Comparison of ENCODE assay signal across 1 cellular context in the genomic region with DNA sequence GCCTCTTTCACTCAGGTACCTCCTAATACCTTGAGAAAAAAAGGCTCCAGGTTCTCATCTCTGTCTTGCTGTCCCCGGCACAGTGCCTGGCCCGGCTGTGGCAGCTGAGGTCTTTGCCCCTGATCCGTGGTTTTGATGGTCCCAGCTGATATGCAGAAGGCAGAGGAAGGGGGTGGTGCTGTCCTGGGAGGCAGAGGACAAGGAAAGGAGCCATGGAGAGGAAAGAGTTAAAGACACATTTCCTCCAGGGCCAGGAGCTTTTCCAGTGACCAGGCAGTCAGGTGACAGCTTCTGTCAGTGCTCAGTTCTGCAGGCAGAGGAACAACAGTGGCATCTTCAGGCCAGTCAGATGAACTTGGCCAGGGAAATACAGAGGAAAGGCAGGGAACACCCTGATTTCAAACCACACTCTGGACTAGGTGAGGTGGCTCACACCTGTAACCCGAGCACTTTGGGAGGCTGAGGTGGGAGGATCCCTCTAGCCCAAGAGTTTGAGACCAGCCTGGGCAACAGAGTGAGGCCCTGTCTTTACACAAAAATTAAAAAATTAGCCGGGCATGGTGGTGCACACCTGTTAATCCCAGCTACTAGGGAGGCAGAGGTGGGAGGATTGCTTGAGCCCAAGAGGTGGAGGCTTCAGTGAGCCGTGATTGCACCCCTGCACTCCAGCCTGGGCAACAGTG.
TF ChIP-seq lines count a peak whose summit lies in the region.

No MANE protein-coding gene starts in this region.

TF ChIP-seq in HepG2, 621 proteins besides CTCF, POLR2A, EP300 and RAD21 (continued from another document and continues in another):
- peak; percentile 48; the same call in 1 of the 2 replicates for TF ChIP-seq SPEN (CRISPR knock-in tag; IDR thresholded peaks at IDR 0.05; ENCODE audit: low read depth)
- TF ChIP-seq, protein P1, sequence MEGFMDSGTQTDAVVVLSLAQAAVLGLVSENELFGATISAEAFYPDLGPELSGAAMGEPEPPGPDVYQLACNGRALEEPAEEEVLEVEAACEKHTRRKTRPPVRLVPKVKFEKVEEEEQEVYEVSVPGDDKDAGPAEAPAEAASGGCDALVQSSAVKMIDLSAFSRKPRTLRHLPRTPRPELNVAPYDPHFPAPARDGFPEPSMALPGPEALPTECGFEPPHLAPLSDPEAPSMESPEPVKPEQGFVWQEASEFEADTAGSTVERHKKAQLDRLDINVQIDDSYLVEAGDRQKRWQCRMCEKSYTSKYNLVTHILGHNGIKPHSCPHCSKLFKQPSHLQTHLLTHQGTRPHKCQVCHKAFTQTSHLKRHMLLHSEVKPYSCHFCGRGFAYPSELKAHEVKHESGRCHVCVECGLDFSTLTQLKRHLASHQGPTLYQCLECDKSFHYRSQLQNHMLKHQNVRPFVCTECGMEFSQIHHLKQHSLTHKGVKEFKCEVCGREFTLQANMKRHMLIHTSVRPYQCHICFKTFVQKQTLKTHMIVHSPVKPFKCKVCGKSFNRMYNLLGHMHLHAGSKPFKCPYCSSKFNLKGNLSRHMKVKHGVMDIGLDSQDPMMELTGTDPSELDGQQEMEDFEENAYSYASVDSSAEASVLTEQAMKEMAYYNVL (CRISPR knock-in tag; IDR thresholded peaks at IDR 0.05; ENCODE audit: borderline replicate concordance), result peak; percentile 52; the same call in 1 of the 2 replicates
- TF ChIP-seq EED (CRISPR knock-in tag; IDR thresholded peaks at IDR 0.05), result peak; percentile 60; the same call in 1 of the 2 replicates
- TF ChIP-seq MEF2D (CRISPR knock-in tag; IDR thresholded peaks at IDR 0.05), result no peak
- TF ChIP-seq, protein P2, sequence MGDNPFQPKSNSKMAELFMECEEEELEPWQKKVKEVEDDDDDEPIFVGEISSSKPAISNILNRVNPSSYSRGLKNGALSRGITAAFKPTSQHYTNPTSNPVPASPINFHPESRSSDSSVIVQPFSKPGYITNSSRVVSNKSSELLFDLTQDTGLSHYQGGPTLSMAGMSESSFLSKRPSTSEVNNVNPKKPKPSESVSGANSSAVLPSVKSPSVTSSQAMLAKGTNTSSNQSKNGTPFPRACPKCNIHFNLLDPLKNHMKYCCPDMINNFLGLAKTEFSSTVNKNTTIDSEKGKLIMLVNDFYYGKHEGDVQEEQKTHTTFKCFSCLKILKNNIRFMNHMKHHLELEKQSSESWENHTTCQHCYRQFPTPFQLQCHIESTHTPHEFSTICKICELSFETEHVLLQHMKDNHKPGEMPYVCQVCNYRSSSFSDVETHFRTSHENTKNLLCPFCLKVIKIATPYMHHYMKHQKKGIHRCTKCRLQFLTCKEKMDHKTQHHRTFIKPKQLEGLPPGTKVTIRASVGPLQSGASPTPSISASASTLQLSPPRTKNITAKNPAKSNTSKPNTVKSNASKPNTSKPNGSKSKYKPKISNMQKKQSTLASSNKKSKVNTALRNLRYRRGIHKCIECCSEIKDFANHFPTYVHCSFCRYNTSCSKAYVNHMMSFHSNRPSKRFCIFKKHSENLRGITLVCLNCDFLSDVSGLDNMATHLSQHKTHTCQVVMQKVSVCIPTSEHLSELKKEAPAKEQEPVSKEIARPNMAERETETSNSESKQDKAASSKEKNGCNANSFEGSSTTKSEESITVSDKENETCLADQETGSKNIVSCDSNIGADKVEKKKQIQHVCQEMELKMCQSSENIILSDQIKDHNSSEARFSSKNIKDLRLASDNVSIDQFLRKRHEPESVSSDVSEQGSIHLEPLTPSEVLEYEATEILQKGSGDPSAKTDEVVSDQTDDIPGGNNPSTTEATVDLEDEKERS (CRISPR knock-in tag; IDR thresholded peaks at IDR 0.05), result no peak
- TF ChIP-seq KDM3A (CRISPR knock-in tag; IDR thresholded peaks at IDR 0.05; ENCODE audit: low read depth), result peak; percentile 89
- TF ChIP-seq, protein P3, sequence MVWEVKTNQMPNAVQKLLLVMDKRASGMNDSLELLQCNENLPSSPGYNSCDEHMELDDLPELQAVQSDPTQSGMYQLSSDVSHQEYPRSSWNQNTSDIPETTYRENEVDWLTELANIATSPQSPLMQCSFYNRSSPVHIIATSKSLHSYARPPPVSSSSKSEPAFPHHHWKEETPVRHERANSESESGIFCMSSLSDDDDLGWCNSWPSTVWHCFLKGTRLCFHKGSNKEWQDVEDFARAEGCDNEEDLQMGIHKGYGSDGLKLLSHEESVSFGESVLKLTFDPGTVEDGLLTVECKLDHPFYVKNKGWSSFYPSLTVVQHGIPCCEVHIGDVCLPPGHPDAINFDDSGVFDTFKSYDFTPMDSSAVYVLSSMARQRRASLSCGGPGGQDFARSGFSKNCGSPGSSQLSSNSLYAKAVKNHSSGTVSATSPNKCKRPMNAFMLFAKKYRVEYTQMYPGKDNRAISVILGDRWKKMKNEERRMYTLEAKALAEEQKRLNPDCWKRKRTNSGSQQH (CRISPR knock-in tag; IDR thresholded peaks at IDR 0.05; ENCODE audit: low read depth), result peak; percentile 71; the same call in 1 of the 2 replicates
- peak; percentile 87; the same call in 1 of the 2 replicates for TF ChIP-seq CBX5 (CRISPR knock-in tag; IDR thresholded peaks at IDR 0.05; ENCODE audit: borderline replicate concordance)
- TF ChIP-seq KLF16 (CRISPR knock-in tag; IDR thresholded peaks at IDR 0.05), result peak in 1 of 2 experiments; percentile 45; a peak in 1 of 4 replicates
- peak; percentile 88; the same call in 1 of the 2 replicates for TF ChIP-seq ZNF230 (CRISPR knock-in tag; IDR thresholded peaks at IDR 0.05)
- no peak for TF ChIP-seq SCMH1 (CRISPR knock-in tag; IDR thresholded peaks at IDR 0.05; ENCODE audit: borderline replicate concordance)
- TF ChIP-seq ZFYVE20 (CRISPR knock-in tag; IDR thresholded peaks at IDR 0.05; ENCODE audit: borderline replicate concordance, low read depth), result no peak
- peak; percentile 28; the same call in 1 of the 2 replicates for TF ChIP-seq MIXL1 (CRISPR knock-in tag; IDR thresholded peaks at IDR 0.05)
- no peak for TF ChIP-seq SIX4 (CRISPR knock-in tag; IDR thresholded peaks at IDR 0.05)
- peak; percentile 42; the same call in 1 of the 2 replicates for TF ChIP-seq RAD51 (IDR thresholded peaks at IDR 0.05; ENCODE audit: borderline replicate concordance)
- no peak for TF ChIP-seq MTF1 (CRISPR knock-in tag; IDR thresholded peaks at IDR 0.05)
- no peak for TF ChIP-seq SOX6 (IDR thresholded peaks at IDR 0.05)
- TF ChIP-seq SOX6 (CRISPR knock-in tag; IDR thresholded peaks at IDR 0.05), result peak; percentile 62
- 0 out of 2 replicates have a peak, but pooled peaks have one; percentile 53 for TF ChIP-seq ZNF761 (CRISPR knock-in tag; conservative IDR thresholded peaks at IDR 0.05)
- no peak for TF ChIP-seq PHB2 (IDR thresholded peaks at IDR 0.05; ENCODE audit: partially characterized antibody)
- TF ChIP-seq IRF2 (CRISPR knock-in tag; IDR thresholded peaks at IDR 0.05), result peak; percentile 77; the same call in 1 of the 2 replicates
- TF ChIP-seq ZNF746 (CRISPR knock-in tag; IDR thresholded peaks at IDR 0.05), result 0 out of 2 replicates have a peak, but pooled peaks have one; percentile 37
- TF ChIP-seq, protein P4, sequence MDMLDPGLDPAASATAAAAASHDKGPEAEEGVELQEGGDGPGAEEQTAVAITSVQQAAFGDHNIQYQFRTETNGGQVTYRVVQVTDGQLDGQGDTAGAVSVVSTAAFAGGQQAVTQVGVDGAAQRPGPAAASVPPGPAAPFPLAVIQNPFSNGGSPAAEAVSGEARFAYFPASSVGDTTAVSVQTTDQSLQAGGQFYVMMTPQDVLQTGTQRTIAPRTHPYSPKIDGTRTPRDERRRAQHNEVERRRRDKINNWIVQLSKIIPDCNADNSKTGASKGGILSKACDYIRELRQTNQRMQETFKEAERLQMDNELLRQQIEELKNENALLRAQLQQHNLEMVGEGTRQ (IDR thresholded peaks at IDR 0.05; ENCODE audit: low read depth, low read length), result peak; percentile 74
- TF ChIP-seq, protein P4 (CRISPR knock-in tag; IDR thresholded peaks at IDR 0.05; ENCODE audit: borderline replicate concordance), result peak; percentile 86; the same call in 1 of the 2 replicates
- TF ChIP-seq, protein P5, sequence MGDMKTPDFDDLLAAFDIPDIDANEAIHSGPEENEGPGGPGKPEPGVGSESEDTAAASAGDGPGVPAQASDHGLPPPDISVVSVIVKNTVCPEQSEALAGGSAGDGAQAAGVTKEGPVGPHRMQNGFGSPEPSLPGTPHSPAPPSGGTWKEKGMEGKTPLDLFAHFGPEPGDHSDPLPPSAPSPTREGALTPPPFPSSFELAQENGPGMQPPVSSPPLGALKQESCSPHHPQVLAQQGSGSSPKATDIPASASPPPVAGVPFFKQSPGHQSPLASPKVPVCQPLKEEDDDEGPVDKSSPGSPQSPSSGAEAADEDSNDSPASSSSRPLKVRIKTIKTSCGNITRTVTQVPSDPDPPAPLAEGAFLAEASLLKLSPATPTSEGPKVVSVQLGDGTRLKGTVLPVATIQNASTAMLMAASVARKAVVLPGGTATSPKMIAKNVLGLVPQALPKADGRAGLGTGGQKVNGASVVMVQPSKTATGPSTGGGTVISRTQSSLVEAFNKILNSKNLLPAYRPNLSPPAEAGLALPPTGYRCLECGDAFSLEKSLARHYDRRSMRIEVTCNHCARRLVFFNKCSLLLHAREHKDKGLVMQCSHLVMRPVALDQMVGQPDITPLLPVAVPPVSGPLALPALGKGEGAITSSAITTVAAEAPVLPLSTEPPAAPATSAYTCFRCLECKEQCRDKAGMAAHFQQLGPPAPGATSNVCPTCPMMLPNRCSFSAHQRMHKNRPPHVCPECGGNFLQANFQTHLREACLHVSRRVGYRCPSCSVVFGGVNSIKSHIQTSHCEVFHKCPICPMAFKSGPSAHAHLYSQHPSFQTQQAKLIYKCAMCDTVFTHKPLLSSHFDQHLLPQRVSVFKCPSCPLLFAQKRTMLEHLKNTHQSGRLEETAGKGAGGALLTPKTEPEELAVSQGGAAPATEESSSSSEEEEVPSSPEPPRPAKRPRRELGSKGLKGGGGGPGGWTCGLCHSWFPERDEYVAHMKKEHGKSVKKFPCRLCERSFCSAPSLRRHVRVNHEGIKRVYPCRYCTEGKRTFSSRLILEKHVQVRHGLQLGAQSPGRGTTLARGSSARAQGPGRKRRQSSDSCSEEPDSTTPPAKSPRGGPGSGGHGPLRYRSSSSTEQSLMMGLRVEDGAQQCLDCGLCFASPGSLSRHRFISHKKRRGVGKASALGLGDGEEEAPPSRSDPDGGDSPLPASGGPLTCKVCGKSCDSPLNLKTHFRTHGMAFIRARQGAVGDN (CRISPR knock-in tag; IDR thresholded peaks at IDR 0.05), result peak; percentile 58
- peak; percentile 73 for TF ChIP-seq BHLHE40 (IDR thresholded peaks at IDR 0.05; ENCODE audit: low read length)
- TF ChIP-seq KAT8 (CRISPR knock-in tag; IDR thresholded peaks at IDR 0.05), result peak; percentile 69; the same call in 1 of the 2 replicates
- TF ChIP-seq CBFB (CRISPR knock-in tag; IDR thresholded peaks at IDR 0.05), result peak; percentile 57; the same call in 1 of the 2 replicates
- peak; percentile 23; the same call in 1 of the 2 replicates for TF ChIP-seq ELF1 (CRISPR knock-in tag; IDR thresholded peaks at IDR 0.05)
- TF ChIP-seq, protein P6, sequence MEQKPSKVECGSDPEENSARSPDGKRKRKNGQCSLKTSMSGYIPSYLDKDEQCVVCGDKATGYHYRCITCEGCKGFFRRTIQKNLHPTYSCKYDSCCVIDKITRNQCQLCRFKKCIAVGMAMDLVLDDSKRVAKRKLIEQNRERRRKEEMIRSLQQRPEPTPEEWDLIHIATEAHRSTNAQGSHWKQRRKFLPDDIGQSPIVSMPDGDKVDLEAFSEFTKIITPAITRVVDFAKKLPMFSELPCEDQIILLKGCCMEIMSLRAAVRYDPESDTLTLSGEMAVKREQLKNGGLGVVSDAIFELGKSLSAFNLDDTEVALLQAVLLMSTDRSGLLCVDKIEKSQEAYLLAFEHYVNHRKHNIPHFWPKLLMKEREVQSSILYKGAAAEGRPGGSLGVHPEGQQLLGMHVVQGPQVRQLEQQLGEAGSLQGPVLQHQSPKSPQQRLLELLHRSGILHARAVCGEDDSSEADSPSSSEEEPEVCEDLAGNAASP (CRISPR knock-in tag; IDR thresholded peaks at IDR 0.05; ENCODE audit: borderline replicate concordance), result peak; percentile 63
- TF ChIP-seq ZNF335 (CRISPR knock-in tag; IDR thresholded peaks at IDR 0.05), result peak; percentile 70; the same call in 1 of the 2 replicates
- 0 out of 2 replicates have a peak, but pooled peaks have one; percentile 29 for TF ChIP-seq ZZZ3 (CRISPR knock-in tag; IDR thresholded peaks at IDR 0.05; ENCODE audit: borderline replicate concordance)
- TF ChIP-seq ZMYM2 (CRISPR knock-in tag; IDR thresholded peaks at IDR 0.05), result peak; percentile 53; the same call in 1 of the 2 replicates
- TF ChIP-seq POGZ (CRISPR knock-in tag; IDR thresholded peaks at IDR 0.05), result peak; percentile 60; the same call in 1 of the 2 replicates
- TF ChIP-seq MED13 (CRISPR knock-in tag; IDR thresholded peaks at IDR 0.05), result no peak
- TF ChIP-seq, protein P7, sequence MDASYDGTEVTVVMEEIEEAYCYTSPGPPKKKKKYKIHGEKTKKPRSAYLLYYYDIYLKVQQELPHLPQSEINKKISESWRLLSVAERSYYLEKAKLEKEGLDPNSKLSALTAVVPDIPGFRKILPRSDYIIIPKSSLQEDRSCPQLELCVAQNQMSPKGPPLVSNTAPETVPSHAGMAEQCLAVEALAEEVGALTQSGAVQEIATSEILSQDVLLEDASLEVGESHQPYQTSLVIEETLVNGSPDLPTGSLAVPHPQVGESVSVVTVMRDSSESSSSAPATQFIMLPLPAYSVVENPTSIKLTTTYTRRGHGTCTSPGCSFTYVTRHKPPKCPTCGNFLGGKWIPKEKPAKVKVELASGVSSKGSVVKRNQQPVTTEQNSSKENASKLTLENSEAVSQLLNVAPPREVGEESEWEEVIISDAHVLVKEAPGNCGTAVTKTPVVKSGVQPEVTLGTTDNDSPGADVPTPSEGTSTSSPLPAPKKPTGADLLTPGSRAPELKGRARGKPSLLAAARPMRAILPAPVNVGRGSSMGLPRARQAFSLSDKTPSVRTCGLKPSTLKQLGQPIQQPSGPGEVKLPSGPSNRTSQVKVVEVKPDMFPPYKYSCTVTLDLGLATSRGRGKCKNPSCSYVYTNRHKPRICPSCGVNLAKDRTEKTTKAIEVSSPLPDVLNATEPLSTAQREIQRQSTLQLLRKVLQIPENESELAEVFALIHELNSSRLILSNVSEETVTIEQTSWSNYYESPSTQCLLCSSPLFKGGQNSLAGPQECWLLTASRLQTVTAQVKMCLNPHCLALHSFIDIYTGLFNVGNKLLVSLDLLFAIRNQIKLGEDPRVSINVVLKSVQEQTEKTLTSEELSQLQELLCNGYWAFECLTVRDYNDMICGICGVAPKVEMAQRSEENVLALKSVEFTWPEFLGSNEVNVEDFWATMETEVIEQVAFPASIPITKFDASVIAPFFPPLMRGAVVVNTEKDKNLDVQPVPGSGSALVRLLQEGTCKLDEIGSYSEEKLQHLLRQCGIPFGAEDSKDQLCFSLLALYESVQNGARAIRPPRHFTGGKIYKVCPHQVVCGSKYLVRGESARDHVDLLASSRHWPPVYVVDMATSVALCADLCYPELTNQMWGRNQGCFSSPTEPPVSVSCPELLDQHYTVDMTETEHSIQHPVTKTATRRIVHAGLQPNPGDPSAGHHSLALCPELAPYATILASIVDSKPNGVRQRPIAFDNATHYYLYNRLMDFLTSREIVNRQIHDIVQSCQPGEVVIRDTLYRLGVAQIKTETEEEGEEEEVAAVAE (CRISPR knock-in tag; IDR thresholded peaks at IDR 0.05; ENCODE audit: borderline replicate concordance), result 0 out of 2 replicates have a peak, but pooled peaks have one; percentile 44
- no peak for TF ChIP-seq ZNF816 (CRISPR knock-in tag; IDR thresholded peaks at IDR 0.05; ENCODE audit: borderline replicate concordance)
- TF ChIP-seq HNRNPUL1 (IDR thresholded peaks at IDR 0.05; ENCODE audit: low read depth, low read length), result no peak
- TF ChIP-seq MYC (CRISPR knock-in tag; IDR thresholded peaks at IDR 0.05; ENCODE audit: borderline replicate concordance), result peak; percentile 26; the same call in 1 of the 2 replicates
